ENCODE assay signal across 33 cellular contexts in genomic region chr14:24972844-24973243, GRCh38.
A peak's percentile ranks its signal among the peaks of the same experiment; 100 is the strongest.
DNase-seq lines count a peak whose midpoint lies in the region; ATAC-seq, FAIRE-seq and TF ChIP-seq lines count a peak whose summit lies in the region.
"Had no signal": no experiment of that assay in that cellular context is flagged by ENCODE, and none has a peak within 500 bp of the region (broad histone marks: within the 10 kb centered on the region; RNA-seq: fewer than 3 reads in every experiment).

No MANE protein-coding gene starts in this region.

- H4K20me1 ChIP-seq in HepG2 (ENCODE audit: insufficient read depth, low read length): no peaks in the 10 kb centered on the region
- H4K20me1 ChIP-seq: BLaER1; BLaER1 treated with 17β-estradiol and CSF1 and Interleukin-3, amounts not matched to agents 10 nM and 100 nM had no signal

- no peak for DNase-seq in HepG2 (ENCODE audit: low spot score)
- no peak for DNase-seq in right lobe of liver
- no peak for DNase-seq in esophagus muscularis mucosa (ENCODE audit: extremely low spot score)
- DNase-seq: 8988T; ACHN; AML-193; BE2C; C1 segment of cervical spinal cord; Caco-2; Calu3; CD4-positive, alpha-beta memory T cell; CD4-positive, alpha-beta T cell; CD4-positive, CD25-positive, alpha-beta regulatory T cell; CD8-positive, alpha-beta memory T cell; CD8-positive, alpha-beta T cell; COR-L47; DMS 273 treated with DMSO at 0.1 percent for 48 hours; DMS153; DMS53; DMS79; DMS79 treated with DMSO at 0.1 percent for 48 hours; DND-41; EL had no signal

- no peak for TF ChIP-seq RAD21 in HepG2 (CRISPR knock-in tag; IDR thresholded peaks at IDR 0.05)

- POLR2A ChIA-PET in HepG2 (lab: Yijun Ruan, JAX): no interaction called here

- no peak overlapping the region for H3K4me2 ChIP-seq in HepG2 (ENCODE audit: low read depth, low read length)
- H3K4me2 ChIP-seq: A549; BLaER1; BLaER1 treated with 17β-estradiol and CSF1 and Interleukin-3, amounts not matched to agents 10 nM and 100 nM had no signal

- TF ChIP-seq CTCF in HepG2 (CRISPR knock-in tag; IDR thresholded peaks at IDR 0.05) (no peak), right lobe of liver (IDR thresholded peaks at IDR 0.05) (no peak), esophagus muscularis mucosa (IDR thresholded peaks at IDR 0.05) (no peak)

- no peak overlapping the region for H3K27ac ChIP-seq in HepG2 (ENCODE audit: extremely low read length, insufficient read depth, low read length)
- no peak overlapping the region for H3K27ac ChIP-seq in right lobe of liver
- peak overlapping the region in 3 of 4 donors; percentile 19 to 69 (median 62) for H3K27ac ChIP-seq in esophagus muscularis mucosa (replicated peaks in 1 of 4)
- peak overlapping the region; percentile 18 for H3K27ac ChIP-seq in thymus (ENCODE audit: low read depth)
- H3K27ac ChIP-seq: 22Rv1; A549; BLaER1; BLaER1 treated with 17β-estradiol and CSF1 and Interleukin-3, amounts not matched to agents 10 nM and 100 nM; C4-2B had no signal

- H3K27me3 ChIP-seq in HepG2 (ENCODE audit: control insufficient read depth in 1 of 2, insufficient read depth in 2 of 2, low read length in 2 of 2) (no peaks in the 10 kb centered on the region), right lobe of liver (no peaks in the 10 kb centered on the region), esophagus muscularis mucosa (no peaks in the 10 kb centered on the region), thymus (ENCODE audit: control insufficient read depth, insufficient read depth) (no peaks in the 10 kb centered on the region)
- H3K27me3 ChIP-seq: BE2C; BLaER1; BLaER1 treated with 17β-estradiol and CSF1 and Interleukin-3, amounts not matched to agents 10 nM and 100 nM had no signal

- H3K9me3 ChIP-seq in HepG2 (ENCODE audit: low read length) (no peaks in the 10 kb centered on the region), right lobe of liver (no peaks in the 10 kb centered on the region), esophagus muscularis mucosa (no peaks in the 10 kb centered on the region), thymus (ENCODE audit: control insufficient read depth) (no peaks in the 10 kb centered on the region)
- H3K9me3 ChIP-seq: A549; BE2C; BLaER1; BLaER1 treated with 17β-estradiol and CSF1 and Interleukin-3, amounts not matched to agents 10 nM and 100 nM; Caco-2 had no signal

- H3K9ac ChIP-seq in HepG2 (ENCODE audit: insufficient read depth, low read depth, low read length): no peak overlapping the region
- H3K9ac ChIP-seq: BLaER1; BLaER1 treated with 17β-estradiol and CSF1 and Interleukin-3, amounts not matched to agents 10 nM and 100 nM had no signal

- no peak overlapping the region for H3K4me3 ChIP-seq in HepG2 (replicated peaks in 1 of 3; ENCODE audit: insufficient read depth in 1 of 3, low read depth in 2 of 3, low read length in 3 of 3)
- H3K4me3 ChIP-seq in right lobe of liver: no peak overlapping the region
- no peak overlapping the region for H3K4me3 ChIP-seq in esophagus muscularis mucosa
- H3K4me3 ChIP-seq in thymus (ENCODE audit: low read length): no peak overlapping the region
- H3K4me3 ChIP-seq: A549; BLaER1; BLaER1 treated with 17β-estradiol and CSF1 and Interleukin-3, amounts not matched to agents 10 nM and 100 nM had no signal

- CTCF ChIA-PET in HepG2 (lab: Yijun Ruan, JAX; ENCODE audit: low intra/inter-chr PET ratio, low total read pairs): no interaction called here

- no TSS peak for BruUV-seq in HepG2 (replicated peaks; lab: Mats Ljungman, UMichigan)

- H3K36me3 ChIP-seq in HepG2 (replicated peaks in 1 of 2; ENCODE audit: control insufficient read depth in 1 of 2, insufficient read depth in 2 of 2, low read length in 2 of 2) (no peaks in the 10 kb centered on the region; a peak in 1 of 5 replicates), right lobe of liver (no peaks in the 10 kb centered on the region), esophagus muscularis mucosa (no peaks in the 10 kb centered on the region), thymus (ENCODE audit: control insufficient read depth, insufficient read depth) (no peaks in the 10 kb centered on the region)
- H3K36me3 ChIP-seq: BE2C; BLaER1; BLaER1 treated with 17β-estradiol and CSF1 and Interleukin-3, amounts not matched to agents 10 nM and 100 nM had no signal

- intact Hi-C loops in HepG2 (cut with micrococcal nuclease; ENCODE audit: unreplicated experiment) (no loop called here), right lobe of liver (cut with DNase I) (no loop called here), esophagus muscularis mucosa (cut with DNase I) (no loop called here)

- no peak for TF ChIP-seq EP300 in HepG2 (IDR thresholded peaks at IDR 0.05; ENCODE audit: low read depth in 2 of 2, low read length in 2 of 2)
- TF ChIP-seq EP300 in HepG2 (CRISPR knock-in tag; IDR thresholded peaks at IDR 0.05; ENCODE audit: borderline replicate concordance): no peak
- no peak for TF ChIP-seq EP300 in esophagus muscularis mucosa (IDR thresholded peaks at IDR 0.05)

- H2AFZ ChIP-seq in HepG2 (ENCODE audit: low read length): no peak overlapping the region

- no peaks in the 10 kb centered on the region for H3K79me2 ChIP-seq in HepG2 (ENCODE audit: insufficient read depth, low read length)

- no peak for TF ChIP-seq POLR2A in HepG2 (IDR thresholded peaks at IDR 0.05; ENCODE audit: insufficient read depth in 1 of 2, low read depth in 2 of 2, low read length in 2 of 2)
- TF ChIP-seq POLR2A in right lobe of liver (IDR thresholded peaks at IDR 0.05): no peak
- TF ChIP-seq POLR2A in esophagus muscularis mucosa (IDR thresholded peaks at IDR 0.05; ENCODE audit: low read depth): no peak

- peaks cover 7% of the 10 kb centered on the region for H3K4me1 ChIP-seq in HepG2 (ENCODE audit: insufficient read depth, low read length)
- no peaks in the 10 kb centered on the region for H3K4me1 ChIP-seq in right lobe of liver
- H3K4me1 ChIP-seq in esophagus muscularis mucosa: peaks cover 35 to 85% (median 75%) of the 10 kb centered on the region in 4 donors
- no peaks in the 10 kb centered on the region for H3K4me1 ChIP-seq in thymus (ENCODE audit: control insufficient read depth, insufficient read depth, low read length)
- H3K4me1 ChIP-seq: A549; BE2C; BLaER1; BLaER1 treated with 17β-estradiol and CSF1 and Interleukin-3, amounts not matched to agents 10 nM and 100 nM had no signal

- 85% methylated on average over 3 of the region's 3 CpGs for WGBS in HepG2 (ENCODE audit: low lambda C conversion rate)
- WGBS in right lobe of liver (ENCODE audit: insufficient coverage, low coverage, low lambda C conversion rate, missing lambda C conversion rate): 94% methylated on average over 3 of the region's 3 CpGs
- 98% methylated on average over 3 of the region's 3 CpGs for WGBS in esophagus muscularis mucosa
- WGBS in thymus: 94% methylated on average over 3 of the region's 3 CpGs

- in situ Hi-C loops in HepG2 (cut with HindIII; ENCODE audit: extremely low pct_ligation_motif_present, low pct_unique_long_range_greater_than_20kb): no loop called here

- FAIRE-seq in HepG2 (lab: Jason Lieb, UNC): no peak
- FAIRE-seq: A204.1, A549, D721Med had no signal

- ATAC-seq in HepG2 (no peak), right lobe of liver (no peak), HG03520 (IDR thresholded peaks at IDR 0.05; ENCODE audit: unreplicated experiment) (no peak), HG02870 (IDR thresholded peaks at IDR 0.05; ENCODE audit: unreplicated experiment) (no peak)
- ATAC-seq: A549; CD8-positive, alpha-beta T cell had no signal

TF ChIP-seq in HepG2, 621 proteins besides CTCF, POLR2A, EP300 and RAD21 (continues in another document):
- no peak for TF ChIP-seq GFI1 (CRISPR knock-in tag; IDR thresholded peaks at IDR 0.05; ENCODE audit: borderline replicate concordance)
- TF ChIP-seq RAD51 (IDR thresholded peaks at IDR 0.05; ENCODE audit: borderline replicate concordance): no peak
- TF ChIP-seq RELA (CRISPR knock-in tag; IDR thresholded peaks at IDR 0.05): no peak
- no peak for TF ChIP-seq NFE2 (CRISPR knock-in tag; IDR thresholded peaks at IDR 0.05)
- no peak for TF ChIP-seq ZNF207 (IDR thresholded peaks at IDR 0.05; ENCODE audit: borderline replicate concordance)
- TF ChIP-seq ZBTB14 (CRISPR knock-in tag; IDR thresholded peaks at IDR 0.05): no peak
- TF ChIP-seq MLLT10 (CRISPR knock-in tag; IDR thresholded peaks at IDR 0.05): no peak
- no peak for TF ChIP-seq SNAPC5 (CRISPR knock-in tag; IDR thresholded peaks at IDR 0.05; ENCODE audit: borderline replicate concordance)
- peak; percentile 63; the same call in 1 of the 2 replicates for TF ChIP-seq ZNF770 (CRISPR knock-in tag; IDR thresholded peaks at IDR 0.05)
- TF ChIP-seq ZFX (CRISPR knock-in tag; IDR thresholded peaks at IDR 0.05; ENCODE audit: low read depth): no peak
- no peak for TF ChIP-seq CBX1 (IDR thresholded peaks at IDR 0.05; ENCODE audit: low read depth)

Comparison
In these comparisons a context has a peak if more than half of its experiments do, and no peak if none do; other contexts are left out.
1. H3K27ac ChIP-seq: peak in esophagus muscularis mucosa (3 of 4) and thymus (single experiment); none in HepG2 (single experiment) and right lobe of liver (0 of 3).